1 cellular context compared by ENCODE assay signal in the genomic region with DNA sequence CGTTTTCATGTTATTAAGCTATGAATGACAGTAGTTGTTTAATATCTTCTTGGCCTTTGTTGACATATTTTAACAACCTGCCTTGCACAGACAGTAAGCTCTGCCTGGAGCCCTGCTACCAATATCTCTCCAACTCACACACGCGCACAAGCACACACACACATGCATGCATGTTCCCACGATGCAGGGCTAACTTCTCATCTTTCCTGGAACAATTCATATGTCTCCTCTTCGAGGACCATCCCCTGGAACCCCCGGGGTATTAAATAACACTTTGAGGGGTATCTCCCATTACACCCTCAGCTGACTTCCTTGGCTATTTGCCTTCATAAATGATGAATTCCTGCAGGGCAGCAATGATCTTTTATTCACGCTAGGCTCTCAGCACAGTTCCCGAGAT.
TF ChIP-seq lines count a peak whose summit lies in the region.

No MANE protein-coding gene starts in this region.

TF ChIP-seq in GM12878, 131 proteins besides CTCF, POLR2A, EP300 and RAD21 (continued from another document):
- TF ChIP-seq, protein P1, sequence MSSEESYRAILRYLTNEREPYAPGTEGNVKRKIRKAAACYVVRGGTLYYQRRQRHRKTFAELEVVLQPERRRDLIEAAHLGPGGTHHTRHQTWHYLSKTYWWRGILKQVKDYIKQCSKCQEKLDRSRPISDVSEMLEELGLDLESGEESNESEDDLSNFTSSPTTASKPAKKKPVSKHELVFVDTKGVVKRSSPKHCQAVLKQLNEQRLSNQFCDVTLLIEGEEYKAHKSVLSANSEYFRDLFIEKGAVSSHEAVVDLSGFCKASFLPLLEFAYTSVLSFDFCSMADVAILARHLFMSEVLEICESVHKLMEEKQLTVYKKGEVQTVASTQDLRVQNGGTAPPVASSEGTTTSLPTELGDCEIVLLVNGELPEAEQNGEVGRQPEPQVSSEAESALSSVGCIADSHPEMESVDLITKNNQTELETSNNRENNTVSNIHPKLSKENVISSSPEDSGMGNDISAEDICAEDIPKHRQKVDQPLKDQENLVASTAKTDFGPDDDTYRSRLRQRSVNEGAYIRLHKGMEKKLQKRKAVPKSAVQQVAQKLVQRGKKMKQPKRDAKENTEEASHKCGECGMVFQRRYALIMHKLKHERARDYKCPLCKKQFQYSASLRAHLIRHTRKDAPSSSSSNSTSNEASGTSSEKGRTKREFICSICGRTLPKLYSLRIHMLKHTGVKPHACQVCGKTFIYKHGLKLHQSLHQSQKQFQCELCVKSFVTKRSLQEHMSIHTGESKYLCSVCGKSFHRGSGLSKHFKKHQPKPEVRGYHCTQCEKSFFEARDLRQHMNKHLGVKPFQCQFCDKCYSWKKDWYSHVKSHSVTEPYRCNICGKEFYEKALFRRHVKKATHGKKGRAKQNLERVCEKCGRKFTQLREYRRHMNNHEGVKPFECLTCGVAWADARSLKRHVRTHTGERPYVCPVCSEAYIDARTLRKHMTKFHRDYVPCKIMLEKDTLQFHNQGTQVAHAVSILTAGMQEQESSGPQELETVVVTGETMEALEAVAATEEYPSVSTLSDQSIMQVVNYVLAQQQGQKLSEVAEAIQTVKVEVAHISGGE (CRISPR knock-in tag; IDR thresholded peaks at IDR 0.05), result no peak
- TF ChIP-seq KAT2A (conservative IDR thresholded peaks at IDR 0.05; ENCODE audit: control insufficient read depth, low read depth, low read length), result no peak
- no peak for TF ChIP-seq RUNX3 (IDR thresholded peaks at IDR 0.05; ENCODE audit: low read length)
- peak; percentile 52 for TF ChIP-seq MLLT1 (IDR thresholded peaks at IDR 0.05)
- no peak for TF ChIP-seq ESRRA (IDR thresholded peaks at IDR 0.05; ENCODE audit: low read length)
